Comparison of ENCODE assay signal across 8 cellular contexts in genomic region chr6:43972915-43973304, GRCh38.
A peak's percentile ranks its signal among the peaks of the same experiment; 100 is the strongest.
DNase-seq lines count a peak whose midpoint lies in the region; ATAC-seq and TF ChIP-seq lines count a peak whose summit lies in the region.

No MANE protein-coding gene starts in this region.

- H3K36me3 ChIP-seq in ascending aorta = no peaks in the 10 kb centered on the region
- no peaks in the 10 kb centered on the region for H3K36me3 ChIP-seq in gastrocnemius medialis

- peak overlapping the region; percentile 75 to 87 for H3K27ac ChIP-seq in ascending aorta
- H3K27ac ChIP-seq in gastrocnemius medialis = peak overlapping the region; percentile 76 to 89 (median 82)

- H3K4me1 ChIP-seq in ascending aorta (peaks cover 0 to 17% of the 10 kb centered on the region in 2 donors), gastrocnemius medialis (peaks cover 32 to 37% of the 10 kb centered on the region in 2 donors)

- CTCF ChIA-PET in GM10248 (lab: Yijun Ruan, JAX) = interaction anchor here (1.0 to 1.3 kb wide), 3 partner anchors 102 to 199 kb away, joined by 3 read pairs; no protein-coding TSS in a partner anchor

- POLR2A ChIA-PET in GM10248 (lab: Yijun Ruan, JAX) = no interaction called here

- H3K9me3 ChIP-seq in ascending aorta (no peaks in the 10 kb centered on the region), gastrocnemius medialis (no peaks in the 10 kb centered on the region)

- intact Hi-C loops in ascending aorta (cut with DNase I) (loop anchor here (2.0 to 5.0 kb wide), 2 partner anchors 20 to 104 kb away; no protein-coding TSS in a partner anchor), left cardiac atrium (cut with DNase I) (no loop called here), gastrocnemius medialis (cut with DNase I; ENCODE audit: low total_unique reads) (no loop called here)

- DNase-seq in GM04503 (ENCODE audit: low read depth) (peak; percentile 75), ascending aorta (ENCODE audit: low spot score in 2 of 2) (peak; percentile 52 to 88), left cardiac atrium (peak; percentile 90), gastrocnemius medialis (peak; percentile 76 to 93), GM10248 (ENCODE audit: extremely low spot score) (no peak)
- no peak for DNase-seq in activated CD4-positive, alpha-beta T cell treated with anti-CD3 and anti-CD28 coated beads, Interleukin-2, amount 50 U/mL, for 48 hours

- TF ChIP-seq POLR2A in gastrocnemius medialis (IDR thresholded peaks at IDR 0.05) = no peak

- H3K27me3 ChIP-seq in ascending aorta (no peaks in the 10 kb centered on the region), gastrocnemius medialis (no peaks in the 10 kb centered on the region)

- H3K4me3 ChIP-seq in ascending aorta (no peak overlapping the region), gastrocnemius medialis (no peak overlapping the region)

- TF ChIP-seq CTCF in ascending aorta (IDR thresholded peaks at IDR 0.05) (no peak), gastrocnemius medialis (IDR thresholded peaks at IDR 0.05 in 4 of 5, conservative IDR thresholded peaks at IDR 0.05 in 1 of 5) (no peak), GM10248 (IDR thresholded peaks at IDR 0.05; ENCODE audit: control extremely low read depth, extremely low read depth, low read depth, missing control alignments) (no peak)

- peak; percentile 90 to 94 for ATAC-seq in left cardiac atrium
- ATAC-seq in gastrocnemius medialis = peak; percentile 91 to 94
- no peak for ATAC-seq in HG03460 (IDR thresholded peaks at IDR 0.05; ENCODE audit: unreplicated experiment)
- ATAC-seq in GM19035 (IDR thresholded peaks at IDR 0.05; ENCODE audit: unreplicated experiment) = no peak

- in situ Hi-C loops in gastrocnemius medialis (cut with MboI; ENCODE audit: low sequenced_read_pairs in 4 of 4) = no loop called here

Comparison
In these comparisons a context has a peak if more than half of its experiments do, and no peak if none do; other contexts are left out.
1. DNase-seq: peak in GM04503 (single experiment), ascending aorta (2 of 2), left cardiac atrium (single experiment) and gastrocnemius medialis (2 of 2); none in GM10248 (single experiment) and activated CD4-positive, alpha-beta T cell treated with anti-CD3 and anti-CD28 coated beads, Interleukin-2, amount 50 U/mL, for 48 hours (0 of 2).
2. ATAC-seq: peak in left cardiac atrium (2 of 2) and gastrocnemius medialis (2 of 2); none in HG03460 (single experiment) and GM19035 (single experiment).